Comparison of ENCODE assay signal across 8 cellular contexts in the genomic region with DNA sequence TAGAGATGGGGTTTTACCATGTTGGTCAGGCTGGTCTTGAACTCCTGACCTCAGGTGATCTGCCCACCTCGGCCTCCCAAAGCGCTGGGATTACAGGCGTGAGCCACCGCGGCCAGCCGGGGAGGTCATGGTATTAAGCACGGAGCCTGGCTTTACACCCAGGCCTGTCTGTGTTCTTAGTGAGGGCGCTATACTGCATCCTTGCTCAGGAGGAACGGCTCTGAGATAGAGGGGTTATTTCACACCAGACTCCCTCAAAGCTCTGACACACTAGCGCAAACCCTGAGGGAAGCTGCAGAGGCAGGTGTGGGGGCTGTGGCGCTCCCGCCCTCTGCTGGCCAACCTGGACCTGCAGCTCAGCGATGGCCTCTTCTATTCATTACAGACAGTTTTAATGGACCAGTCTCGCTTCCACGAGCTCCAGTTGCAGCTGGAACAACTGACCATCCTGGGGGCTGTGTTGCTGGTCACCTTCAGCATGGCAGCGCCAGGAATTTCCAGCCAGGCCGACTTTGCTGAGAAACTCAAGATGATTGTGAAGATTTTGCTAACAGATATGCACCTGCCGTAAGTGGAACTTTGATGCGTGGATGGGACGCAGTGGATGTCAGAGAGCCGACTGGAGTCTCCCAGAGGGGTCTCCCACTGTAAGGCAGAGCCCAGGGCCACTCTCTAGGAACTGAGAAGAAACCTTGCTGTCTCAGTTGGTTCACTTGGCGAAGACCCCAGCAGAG. TPM values are rescaled to one million over a fixed set of nuclear protein-coding genes. Genes with fewer than 3 reads are reported as not detected.
DNase-seq lines count a peak whose midpoint lies in the region; ATAC-seq and TF ChIP-seq lines count a peak whose summit lies in the region.

No MANE protein-coding gene starts in this region.

- H3K27ac Mint-ChIP-seq in HFFc6: no peak overlapping the region

- peak; percentile 57 for DNase-seq in Daoy (ENCODE audit: low read depth)
- DNase-seq in HFFc6: peak; percentile 52
- DNase-seq in NCI-H2029 treated with DMSO at 0.1 percent for 48 hours (lab: John Stamatoyannopoulos, UW): peak; percentile 32
- DNase-seq in brain pericyte (ENCODE audit: low read depth, low spot score): peak; percentile 6
- DNase-seq in iris pigment epithelial cell (ENCODE audit: low read depth): peak; percentile 70
- DNase-seq in stimulated activated CD4-positive, alpha-beta T cell treated with anti-CD3 and anti-CD28 coated beads, Interleukin-1b, Interleukin-23, amount 100 ng/mL, for 1 hour (ENCODE audit: low read depth in 2 of 2): peak; percentile 39 to 57

- TF ChIP-seq CTCF in HFFc6 (IDR thresholded peaks at IDR 0.05) (peak; percentile 95), WI38 (IDR thresholded peaks at IDR 0.05; ENCODE audit: low read depth, low read length) (peak; percentile 76)

- peaks cover 8% of the 10 kb centered on the region for H3K27me3 Mint-ChIP-seq in HFFc6 (ENCODE audit: insufficient read depth)

- no peaks in the 10 kb centered on the region for H3K9me3 Mint-ChIP-seq in HFFc6

- H3K4me3 Mint-ChIP-seq in HFFc6: no peak overlapping the region

- H3K4me1 Mint-ChIP-seq in HFFc6 (ENCODE audit: low read depth): peaks cover 42% of the 10 kb centered on the region

- ATAC-seq in GM21381 (IDR thresholded peaks at IDR 0.05; ENCODE audit: unreplicated experiment): no peak

- peaks cover 40% of the 10 kb centered on the region for H3K36me3 Mint-ChIP-seq in HFFc6 (ENCODE audit: low read depth)

- no peak overlapping the region for H3K4me3 ChIP-seq in WI38 (ENCODE audit: low read depth, low read length)

RNA-seq across cellular contexts. Expression of gene TCP11L1, which starts 26.2 kb away (rescaled TPM):
- total RNA-seq in Daoy (2014; rRNA removed; shearing (Covaris generic)): 17.3 and 19.7 TPM in 2 replicates
- 10 to 100 TPM; 34.9 to 38.7 (median 36.9) TPM for total RNA-seq in HFFc6 (2021; fragmentation: NEBNext Ultra II Directional; extraction: Animal tissue kit (Norgen Biotek cat#: 25700))

RNA-seq across cellular contexts. Expression of gene DEPDC7, which starts 49.9 kb away (rescaled TPM):
- 10.5 and 16.4 TPM in 2 replicates for total RNA-seq in Daoy (2014; rRNA removed; shearing (Covaris generic))
- 10 to 100 TPM; 14.5 to 19.1 (median 14.9) TPM for total RNA-seq in HFFc6 (2021; fragmentation: NEBNext Ultra II Directional; extraction: Animal tissue kit (Norgen Biotek cat#: 25700))

Comparison
In these comparisons a context has a peak if more than half of its experiments do, and no peak if none do; other contexts are left out.
1. DNase-seq: peak in every context shown above with its lines; median percentile 70 in iris pigment epithelial cell; 57 in Daoy; 52 in HFFc6; 48 in stimulated activated CD4-positive, alpha-beta T cell treated with anti-CD3 and anti-CD28 coated beads, Interleukin-1b, Interleukin-23, amount 100 ng/mL, for 1 hour; 32 in NCI-H2029 treated with DMSO at 0.1 percent for 48 hours; 6 in brain pericyte.